ENCODE assay signal across 7 cellular contexts in genomic region chr19:10655457-10656312, GRCh38. TPM values are rescaled to one million over a fixed set of nuclear protein-coding genes. Genes with fewer than 3 reads are reported as not detected.
DNase-seq lines count a peak whose midpoint lies in the region; ATAC-seq and TF ChIP-seq lines count a peak whose summit lies in the region.

No MANE protein-coding gene starts in this region.

- H3K27ac Mint-ChIP-seq in Calu3 (ENCODE audit: unreplicated experiment), result peak overlapping the region; percentile 96
- peak overlapping the region; percentile 89 for H3K27ac Mint-ChIP-seq in activated B cell treated with CpG ODN at 0.5 μM for 24 hours

- H3K9me3 ChIP-seq in HUES48 (ENCODE audit: control insufficient read depth, insufficient read depth, low read length), result no peaks in the 10 kb centered on the region
- no peaks in the 10 kb centered on the region for H3K9me3 ChIP-seq in gastroesophageal sphincter

- intact Hi-C loops in Calu3 (cut with micrococcal nuclease; ENCODE audit: unreplicated experiment) (no loop called here), activated B cell treated with CpG ODN at 0.5 μM for 24 hours (cut with micrococcal nuclease) (loop anchor here (2.0 kb wide), 2 partner anchors 181 to 231 kb away; partner anchors contain the start of gene TMED1)

- H3K9me3 Mint-ChIP-seq in Calu3 (ENCODE audit: low read depth, unreplicated experiment) (no peaks in the 10 kb centered on the region), activated B cell treated with CpG ODN at 0.5 μM for 24 hours (no peaks in the 10 kb centered on the region)

- H3K27me3 Mint-ChIP-seq in Calu3 (ENCODE audit: unreplicated experiment) (no peaks in the 10 kb centered on the region), activated B cell treated with CpG ODN at 0.5 μM for 24 hours (peaks cover 1% of the 10 kb centered on the region)

- H3K4me1 Mint-ChIP-seq in Calu3 (ENCODE audit: low read depth, unreplicated experiment) (peaks cover 7% of the 10 kb centered on the region), activated B cell treated with CpG ODN at 0.5 μM for 24 hours (peaks cover 60% of the 10 kb centered on the region)

- H3K4me3 Mint-ChIP-seq in Calu3 (ENCODE audit: low read depth, unreplicated experiment) (peak overlapping the region; percentile 82), activated B cell treated with CpG ODN at 0.5 μM for 24 hours (peak overlapping the region; percentile 91)

- H3K27me3 ChIP-seq in HUES48 (ENCODE audit: control insufficient read depth, insufficient read depth, low read length), result no peaks in the 10 kb centered on the region
- H3K27me3 ChIP-seq in gastroesophageal sphincter, result no peaks in the 10 kb centered on the region

- BruUV-seq in Calu3 (replicated peaks; lab: Mats Ljungman, UMichigan), result TSS peak; percentile 38

- CTCF ChIA-PET in Calu3 (lab: Charles Lee) (no interaction called here), activated B cell treated with CpG ODN at 0.5 μM for 24 hours (lab: Charles Lee) (interaction anchor here (1.9 kb wide), 1 partner anchor 74 kb away, joined by 6 read pairs; no protein-coding TSS in a partner anchor)

- no peak for TF ChIP-seq POLR2A in gastroesophageal sphincter (IDR thresholded peaks at IDR 0.05)

- H3K36me3 Mint-ChIP-seq in Calu3 (ENCODE audit: insufficient read depth, unreplicated experiment) (peaks cover 58% of the 10 kb centered on the region), activated B cell treated with CpG ODN at 0.5 μM for 24 hours (ENCODE audit: low read depth) (peaks cover 38% of the 10 kb centered on the region)

- peaks cover 57% of the 10 kb centered on the region for H3K36me3 ChIP-seq in HUES48 (ENCODE audit: control insufficient read depth, insufficient read depth, low read length)
- H3K36me3 ChIP-seq in gastroesophageal sphincter, result peaks cover 0 to 6% of the 10 kb centered on the region in 2 donors

- DNase-seq in Calu3, result peak; percentile 4
- no peak for DNase-seq in activated B cell treated with CpG ODN at 0.5 μM for 24 hours
- DNase-seq in renal cortical epithelial cell (ENCODE audit: low read depth), result peak; percentile 22
- DNase-seq in germinal center (ENCODE audit: low spot score), result no peak

- peaks cover 17% of the 10 kb centered on the region for H3K4me1 ChIP-seq in HUES48 (ENCODE audit: control insufficient read depth, insufficient read depth, low read length)
- H3K4me1 ChIP-seq in gastroesophageal sphincter, result peaks cover 0 to 80% (median 23%) of the 10 kb centered on the region in 3 donors

- TF ChIP-seq EP300 in gastroesophageal sphincter (IDR thresholded peaks at IDR 0.05), result no peak

- ATAC-seq in activated B cell treated with CpG ODN at 0.5 μM for 24 hours (ENCODE audit: low read depth) (no peak), gastroesophageal sphincter (no peak), GM19463 (IDR thresholded peaks at IDR 0.05; ENCODE audit: unreplicated experiment) (no peak)

- WGBS in gastroesophageal sphincter (ENCODE audit: low coverage in 1 of 2), 2 donors, result 0 to 5% methylated on average over 9 to 14 of the region's 16 CpGs

- TF ChIP-seq CTCF in Calu3 (IDR thresholded peaks at IDR 0.05; ENCODE audit: unreplicated experiment) (no peak), activated B cell treated with CpG ODN at 0.5 μM for 24 hours (IDR thresholded peaks at IDR 0.05) (no peak), gastroesophageal sphincter (IDR thresholded peaks at IDR 0.05) (no peak)

- H3K27ac ChIP-seq in HUES48 (ENCODE audit: low read depth, low read length) (peak overlapping the region; percentile 98), gastroesophageal sphincter (peak overlapping the region; percentile 26 to 100 (median 96))

- H3K4me3 ChIP-seq in HUES48 (ENCODE audit: low read depth, low read length) (peak overlapping the region; percentile 87), gastroesophageal sphincter (peak overlapping the region; percentile 51 to 77)

- H3K9ac ChIP-seq in HUES48 (ENCODE audit: low read depth, low read length), result peak overlapping the region; percentile 100

- POLR2A ChIA-PET in activated B cell treated with CpG ODN at 0.5 μM for 24 hours (lab: Charles Lee), result interaction anchor here (0.5 to 1.4 kb wide), 5 partner anchors 9 to 92 kb away, joined by 3 to 8 read pairs (median 4); no protein-coding TSS in a partner anchor

RNA-seq across cellular contexts. Expression of gene ILF3, which starts 1.5 kb away (rescaled TPM):
- total RNA-seq in Calu3 (2022), result 262 and 267 TPM in 2 replicates
- 373 and 399 TPM in 2 replicates for total RNA-seq in activated B cell treated with CpG ODN at 0.5 μM for 24 hours
- total RNA-seq in gastroesophageal sphincter, result 100 to 1,000 TPM in 3 of 4 donors, 10 to 100 TPM in 1; 67.2 to 128 (median 120) TPM
- 79.4 and 134 TPM in 2 replicates for total RNA-seq in renal cortical epithelial cell

RNA-seq across cellular contexts. Expression of gene SLC44A2, which starts 30.3 kb away (rescaled TPM):
- total RNA-seq in Calu3 (2022) (130 and 151 TPM in 2 replicates), activated B cell treated with CpG ODN at 0.5 μM for 24 hours (195 and 213 TPM in 2 replicates), gastroesophageal sphincter (10 to 100 TPM; 34.3 to 51.7 (median 41.5) TPM), renal cortical epithelial cell (46.0 and 48.5 TPM in 2 replicates)

RNA-seq across cellular contexts. Expression of gene QTRT1, which starts 45.6 kb away (rescaled TPM):
- total RNA-seq in Calu3 (2022) (44.1 and 44.9 TPM in 2 replicates), activated B cell treated with CpG ODN at 0.5 μM for 24 hours (69.4 and 74.9 TPM in 2 replicates), gastroesophageal sphincter (10 to 100 TPM; 19.6 to 36.6 (median 22.7) TPM), renal cortical epithelial cell (16.0 and 24.4 TPM in 2 replicates)

Comparison
In these comparisons a context has a peak if more than half of its experiments do, and no peak if none do; other contexts are left out.
1. DNase-seq: peak in Calu3 (single experiment) and renal cortical epithelial cell (single experiment); none in activated B cell treated with CpG ODN at 0.5 μM for 24 hours (single experiment) and germinal center (single experiment).